In genomic region chrY:2934861-2935605, GRCh38 we compare ENCODE assay signal across 8 cellular contexts. TPM values are rescaled to one million over a fixed set of nuclear protein-coding genes. Genes with fewer than 3 reads are reported as not detected.
A peak's percentile ranks its signal among the peaks of the same experiment; 100 is the strongest.
DNase-seq lines count a peak whose midpoint lies in the region; ATAC-seq lines count a peak whose summit lies in the region.

Gene ZFY, plus strand, starts transcription at chrY:2935381. Its CDS starts 18,556 bp downstream, at chrY:2953937.

- peaks cover 25% of the 10 kb centered on the region for H3K4me1 Mint-ChIP-seq in activated naive CD4-positive, alpha-beta T cell treated with anti-CD3 and anti-CD28 coated beads, Interleukin-2, amount 10 ng/mL, durations not matched to agents 7 days and 5 days

- H3K27me3 Mint-ChIP-seq in activated naive CD4-positive, alpha-beta T cell treated with anti-CD3 and anti-CD28 coated beads, Interleukin-2, amount 10 ng/mL, durations not matched to agents 7 days and 5 days: no peaks in the 10 kb centered on the region

- H3K27ac Mint-ChIP-seq in activated naive CD4-positive, alpha-beta T cell treated with anti-CD3 and anti-CD28 coated beads, Interleukin-2, amount 10 ng/mL, durations not matched to agents 7 days and 5 days: peak within 1 kb of the TSS; percentile 98

- peak; percentile 76 for ATAC-seq in left lobe of liver
- no peak for ATAC-seq in HG02885 (IDR thresholded peaks at IDR 0.05; ENCODE audit: poor library complexity, unreplicated experiment)

- CTCF ChIA-PET in activated naive CD4-positive, alpha-beta T cell treated with anti-CD3 and anti-CD28 coated beads, Interleukin-2, amount 10 ng/mL, durations not matched to agents 7 days and 5 days (lab: Charles Lee): no interaction called here

- DNase-seq in NCI-H526 (lab: John Stamatoyannopoulos, UW) (peak; percentile 0 to 44), NCI-H526 treated with DMSO at 0.1 percent for 48 hours (lab: John Stamatoyannopoulos, UW) (no peak), MV-4-11 (lab: John Stamatoyannopoulos, UW) (peak; percentile 46), left lobe of liver (ENCODE audit: low spot score) (peak; percentile 71), stromal cell of bone marrow (ENCODE audit: low read depth) (peak; percentile 2), DMS153 treated with DMSO at 0.1 percent for 48 hours (lab: John Stamatoyannopoulos, UW; ENCODE audit: unreplicated experiment) (no peak)
- DNase-seq in activated naive CD4-positive, alpha-beta T cell treated with anti-CD3 and anti-CD28 coated beads, Interleukin-2, amount 10 ng/mL, durations not matched to agents 7 days and 5 days: peak; percentile 75

- peak within 1 kb of the TSS; percentile 90 for H3K4me3 Mint-ChIP-seq in activated naive CD4-positive, alpha-beta T cell treated with anti-CD3 and anti-CD28 coated beads, Interleukin-2, amount 10 ng/mL, durations not matched to agents 7 days and 5 days

- H3K36me3 Mint-ChIP-seq in activated naive CD4-positive, alpha-beta T cell treated with anti-CD3 and anti-CD28 coated beads, Interleukin-2, amount 10 ng/mL, durations not matched to agents 7 days and 5 days: peaks cover 20% of the 10 kb centered on the region

- no peaks in the 10 kb centered on the region for H3K9me3 Mint-ChIP-seq in activated naive CD4-positive, alpha-beta T cell treated with anti-CD3 and anti-CD28 coated beads, Interleukin-2, amount 10 ng/mL, durations not matched to agents 7 days and 5 days

RNA-seq across cellular contexts. Expression of gene ZFY, which starts in this region (rescaled TPM):
- total RNA-seq in left lobe of liver: 7.8 TPM

Comparison
In these comparisons a context has a peak if more than half of its experiments do, and no peak if none do; other contexts are left out.
1. DNase-seq: peak in NCI-H526 (2 of 2), MV-4-11 (single experiment), activated naive CD4-positive, alpha-beta T cell treated with anti-CD3 and anti-CD28 coated beads, Interleukin-2, amount 10 ng/mL, durations not matched to agents 7 days and 5 days (single experiment), left lobe of liver (single experiment) and stromal cell of bone marrow (single experiment); none in NCI-H526 treated with DMSO at 0.1 percent for 48 hours (single experiment) and DMS153 treated with DMSO at 0.1 percent for 48 hours (single experiment).